ENCODE assay signal across 10 cellular contexts in the genomic region with DNA sequence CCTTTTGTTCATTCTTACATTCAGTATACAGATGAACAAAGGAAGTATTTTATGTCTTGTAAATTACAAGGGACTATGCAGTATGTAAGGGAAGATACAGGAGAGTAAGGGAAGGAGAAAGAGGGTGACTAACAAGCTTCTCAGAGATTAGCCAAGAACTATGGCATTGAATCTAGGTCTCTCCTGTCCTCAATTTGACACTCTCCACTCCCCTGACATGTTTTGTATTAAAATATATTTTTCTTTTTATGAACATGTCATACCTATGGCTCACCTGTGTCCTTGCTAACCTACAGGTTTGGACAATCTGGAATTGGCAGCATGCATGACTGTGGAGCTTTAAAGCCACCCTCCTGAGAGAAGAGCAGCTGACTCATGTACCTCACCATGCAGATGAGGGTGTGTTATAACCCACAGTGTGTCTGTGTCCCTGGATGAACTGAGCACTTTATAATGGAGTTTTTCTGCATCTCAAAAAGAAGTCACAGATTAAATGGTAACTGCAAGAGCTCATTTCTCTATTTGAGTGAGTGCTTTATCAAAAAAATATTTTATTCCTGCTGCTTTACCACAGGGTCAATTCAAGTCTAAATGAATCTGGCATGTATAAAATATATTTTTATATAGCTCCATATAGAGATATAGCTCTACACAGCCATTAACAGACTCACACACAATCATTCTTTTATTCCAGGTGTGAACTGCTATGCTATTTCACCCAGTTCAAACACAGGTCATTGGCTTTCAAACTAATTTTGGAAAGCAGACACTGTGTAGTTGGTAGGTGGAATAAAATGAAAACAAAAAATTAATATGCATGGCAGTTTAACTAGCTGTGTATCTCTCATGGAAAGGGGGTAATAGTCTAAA.
DNase-seq lines count a peak whose midpoint lies in the region; ATAC-seq and TF ChIP-seq lines count a peak whose summit lies in the region.
"Had no signal": no experiment of that assay in that cellular context is flagged by ENCODE, and none has a peak within 500 bp of the region (broad histone marks: within the 10 kb centered on the region; RNA-seq: fewer than 3 reads in every experiment).

No MANE protein-coding gene starts in this region.

- H3K9me3 Mint-ChIP-seq in activated T-cell treated with anti-CD3 and anti-CD28 coated beads, Interleukin-2, amount 50 U/mL, for 24 hours: no peaks in the 10 kb centered on the region
- no peaks in the 10 kb centered on the region for H3K9me3 Mint-ChIP-seq in T-helper 2 cell treated with Interferon-gamma antibody and Interleukin-4, amounts not matched to agents 5 μg/mL and 100 μg/mL, for 36 hours

- H3K36me3 Mint-ChIP-seq in activated T-cell treated with anti-CD3 and anti-CD28 coated beads, Interleukin-2, amount 50 U/mL, for 24 hours (ENCODE audit: low read depth): peaks cover 62% of the 10 kb centered on the region
- peaks cover 5% of the 10 kb centered on the region for H3K36me3 Mint-ChIP-seq in T-helper 2 cell treated with Interferon-gamma antibody and Interleukin-4, amounts not matched to agents 5 μg/mL and 100 μg/mL, for 36 hours (ENCODE audit: low read depth)

- no peak overlapping the region for H3K4me3 Mint-ChIP-seq in activated T-cell treated with anti-CD3 and anti-CD28 coated beads, Interleukin-2, amount 50 U/mL, for 24 hours
- no peak overlapping the region for H3K4me3 Mint-ChIP-seq in T-helper 2 cell treated with Interferon-gamma antibody and Interleukin-4, amounts not matched to agents 5 μg/mL and 100 μg/mL, for 36 hours

- H3K36me3 ChIP-seq in upper lobe of right lung: no peaks in the 10 kb centered on the region
- H3K36me3 ChIP-seq: right lobe of liver had no signal

- H3K27ac ChIP-seq in upper lobe of right lung: no peak overlapping the region
- H3K27ac ChIP-seq: right lobe of liver had no signal

- H3K27me3 ChIP-seq in upper lobe of right lung: no peaks in the 10 kb centered on the region
- H3K27me3 ChIP-seq: right lobe of liver had no signal

- in situ Hi-C loops in SK-MEL-5 (cut with HindIII; ENCODE audit: low pct_unique_long_range_greater_than_20kb, low sequenced_read_pairs): no loop called here

- peak overlapping the region; percentile 72 for H3K27ac Mint-ChIP-seq in activated T-cell treated with anti-CD3 and anti-CD28 coated beads, Interleukin-2, amount 50 U/mL, for 24 hours
- H3K27ac Mint-ChIP-seq in T-helper 2 cell treated with Interferon-gamma antibody and Interleukin-4, amounts not matched to agents 5 μg/mL and 100 μg/mL, for 36 hours: no peak overlapping the region

- no peak for TF ChIP-seq CTCF in fibroblast of the aortic adventitia (IDR thresholded peaks at IDR 0.05; ENCODE audit: insufficient read depth, low read length)
- TF ChIP-seq CTCF in upper lobe of right lung (IDR thresholded peaks at IDR 0.05): no peak
- TF ChIP-seq CTCF in GM10266 (IDR thresholded peaks at IDR 0.05; ENCODE audit: control insufficient read depth, insufficient read depth, low read depth, missing control alignments): no peak

- intact Hi-C loops in upper lobe of right lung (cut with DNase I): no loop called here

- H3K4me1 ChIP-seq in upper lobe of right lung: peaks cover 21% of the 10 kb centered on the region
- H3K4me1 ChIP-seq: right lobe of liver had no signal

- H3K4me3 ChIP-seq in fibroblast of the aortic adventitia (ENCODE audit: low read depth, low read length): no peak overlapping the region
- no peak overlapping the region for H3K4me3 ChIP-seq in upper lobe of right lung
- H3K4me3 ChIP-seq: right lobe of liver had no signal

- ATAC-seq in upper lobe of right lung: peak; percentile 57
- no peak for ATAC-seq in GM19397 (IDR thresholded peaks at IDR 0.05; ENCODE audit: unreplicated experiment)
- ATAC-seq: right lobe of liver had no signal

- no peaks in the 10 kb centered on the region for H3K9me3 ChIP-seq in upper lobe of right lung
- H3K9me3 ChIP-seq: right lobe of liver had no signal

- no peak for DNase-seq in activated T-cell treated with anti-CD3 and anti-CD28 coated beads, Interleukin-2, amount 50 U/mL, for 24 hours
- no peak for DNase-seq in activated T-cell treated with anti-CD3 and anti-CD28 coated beads, Interleukin-2, amount 50 U/mL, for 48 hours
- peak; percentile 57 for DNase-seq in SK-MEL-5 (ENCODE audit: low read depth, low spot score)
- peak; percentile 30 for DNase-seq in fibroblast of the aortic adventitia (ENCODE audit: low read depth)
- no peak for DNase-seq in upper lobe of right lung
- DNase-seq in T-helper 2 cell treated with Interferon-gamma antibody and Interleukin-4, amounts not matched to agents 5 μg/mL and 100 μg/mL, for 36 hours (ENCODE audit: low spot score): no peak
- no peak for DNase-seq in GM10266 (ENCODE audit: extremely low spot score)
- DNase-seq: ACHN, right lobe of liver had no signal

- peaks cover 76% of the 10 kb centered on the region for H3K4me1 Mint-ChIP-seq in activated T-cell treated with anti-CD3 and anti-CD28 coated beads, Interleukin-2, amount 50 U/mL, for 24 hours (ENCODE audit: low read depth)
- peaks cover 33% of the 10 kb centered on the region for H3K4me1 Mint-ChIP-seq in T-helper 2 cell treated with Interferon-gamma antibody and Interleukin-4, amounts not matched to agents 5 μg/mL and 100 μg/mL, for 36 hours (ENCODE audit: low read depth)

- no peaks in the 10 kb centered on the region for H3K27me3 Mint-ChIP-seq in activated T-cell treated with anti-CD3 and anti-CD28 coated beads, Interleukin-2, amount 50 U/mL, for 24 hours
- no peaks in the 10 kb centered on the region for H3K27me3 Mint-ChIP-seq in T-helper 2 cell treated with Interferon-gamma antibody and Interleukin-4, amounts not matched to agents 5 μg/mL and 100 μg/mL, for 36 hours (ENCODE audit: low read depth)

Comparison
In these comparisons a context has a peak if more than half of its experiments do, and no peak if none do; other contexts are left out.
1. DNase-seq: peak in SK-MEL-5 (single experiment) and fibroblast of the aortic adventitia (single experiment); none in activated T-cell treated with anti-CD3 and anti-CD28 coated beads, Interleukin-2, amount 50 U/mL, for 24 hours (single experiment), activated T-cell treated with anti-CD3 and anti-CD28 coated beads, Interleukin-2, amount 50 U/mL, for 48 hours (0 of 2), upper lobe of right lung (single experiment), T-helper 2 cell treated with Interferon-gamma antibody and Interleukin-4, amounts not matched to agents 5 μg/mL and 100 μg/mL, for 36 hours (single experiment) and GM10266 (single experiment).